8 cellular contexts compared by ENCODE assay signal in the genomic region with DNA sequence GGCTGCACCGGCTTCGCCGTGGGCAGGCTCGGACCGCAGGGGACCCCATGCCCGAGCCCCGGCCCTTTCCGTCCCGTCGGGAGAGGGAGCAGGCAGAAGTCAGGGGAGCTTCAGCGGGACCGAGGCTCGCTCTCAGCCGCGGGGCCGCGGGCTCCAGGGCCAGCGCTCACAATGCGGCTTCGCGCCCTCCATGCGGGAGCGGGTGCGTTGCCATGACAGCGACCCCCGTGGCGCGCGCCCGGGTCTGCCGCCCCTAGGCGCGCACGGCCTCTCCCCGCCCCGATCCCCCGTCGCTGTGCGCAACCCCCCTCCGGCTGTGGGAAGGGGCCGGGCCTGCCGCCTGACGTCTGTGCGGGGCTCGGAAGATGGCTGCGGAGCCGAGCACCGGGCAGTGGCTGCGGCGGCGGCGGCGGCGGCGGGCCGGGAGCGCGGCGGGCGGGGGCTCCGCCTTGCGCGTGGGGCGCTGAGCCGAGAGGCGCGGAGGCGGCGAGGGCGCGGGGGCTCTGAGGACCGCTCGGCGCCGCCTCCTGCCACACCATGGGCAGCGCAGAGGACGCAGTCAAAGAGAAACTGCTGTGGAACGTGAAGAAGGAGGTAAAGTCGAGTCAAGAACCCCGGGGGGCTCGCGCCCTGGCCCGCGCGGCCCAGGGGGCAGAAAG. TPM values are rescaled to one million over a fixed set of nuclear protein-coding genes. Genes with fewer than 3 reads are reported as not detected.
DNase-seq lines count a peak whose midpoint lies in the region; ATAC-seq and TF ChIP-seq lines count a peak whose summit lies in the region.

A gene with protein sequence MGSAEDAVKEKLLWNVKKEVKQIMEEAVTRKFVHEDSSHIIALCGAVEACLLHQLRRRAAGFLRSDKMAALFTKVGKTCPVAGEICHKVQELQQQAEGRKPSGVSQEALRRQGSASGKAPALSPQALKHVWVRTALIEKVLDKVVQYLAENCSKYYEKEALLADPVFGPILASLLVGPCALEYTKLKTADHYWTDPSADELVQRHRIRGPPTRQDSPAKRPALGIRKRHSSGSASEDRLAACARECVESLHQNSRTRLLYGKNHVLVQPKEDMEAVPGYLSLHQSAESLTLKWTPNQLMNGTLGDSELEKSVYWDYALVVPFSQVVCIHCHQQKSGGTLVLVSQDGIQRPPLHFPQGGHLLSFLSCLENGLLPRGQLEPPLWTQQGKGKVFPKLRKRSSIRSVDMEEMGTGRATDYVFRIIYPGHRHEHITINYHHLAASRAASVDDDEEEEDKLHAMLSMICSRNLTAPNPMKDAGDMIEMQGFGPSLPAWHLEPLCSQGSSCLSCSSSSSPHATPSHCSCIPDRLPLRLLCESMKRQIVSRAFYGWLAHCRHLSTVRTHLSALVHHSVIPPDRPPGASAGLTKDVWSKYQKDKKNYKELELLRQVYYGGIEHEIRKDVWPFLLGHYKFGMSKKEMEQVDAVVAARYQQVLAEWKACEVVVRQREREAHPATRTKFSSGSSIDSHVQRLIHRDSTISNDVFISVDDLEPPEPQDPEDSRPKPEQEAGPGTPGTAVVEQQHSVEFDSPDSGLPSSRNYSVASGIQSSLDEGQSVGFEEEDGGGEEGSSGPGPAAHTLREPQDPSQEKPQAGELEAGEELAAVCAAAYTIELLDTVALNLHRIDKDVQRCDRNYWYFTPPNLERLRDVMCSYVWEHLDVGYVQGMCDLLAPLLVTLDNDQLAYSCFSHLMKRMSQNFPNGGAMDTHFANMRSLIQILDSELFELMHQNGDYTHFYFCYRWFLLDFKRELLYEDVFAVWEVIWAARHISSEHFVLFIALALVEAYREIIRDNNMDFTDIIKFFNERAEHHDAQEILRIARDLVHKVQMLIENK (plus strand): TSS at position 350 of the 659 bp plus-strand sequence. CDS start 188 bp downstream, at position 538.

- CTCF ChIA-PET in activated CD4-positive, alpha-beta memory T cell treated with anti-CD3 and anti-CD28 coated beads for 36 hours (lab: Charles Lee) = interaction anchor here (0.7 to 2.8 kb wide), 13 partner anchors 13 to 284 kb away, joined by 3 to 17 read pairs (median 5); a partner anchor contains a TSS

- no peaks in the 10 kb centered on the region for H3K27me3 ChIP-seq in CD4-positive, CD25-positive, alpha-beta regulatory T cell (ENCODE audit: control insufficient read depth, insufficient read depth, low read length)

- H3K4me1 Mint-ChIP-seq in CD4-positive, CD25-positive, alpha-beta regulatory T cell = peaks cover 11 to 37% (median 18%) of the 10 kb centered on the region in 4 donors
- peaks cover 14% of the 10 kb centered on the region for H3K4me1 Mint-ChIP-seq in activated CD4-positive, alpha-beta memory T cell treated with anti-CD3 and anti-CD28 coated beads for 36 hours (ENCODE audit: low read depth)

- intact Hi-C loops in activated CD4-positive, alpha-beta memory T cell treated with anti-CD3 and anti-CD28 coated beads for 36 hours (cut with micrococcal nuclease) = loop anchor here (2.0 to 5.0 kb wide), 4 partner anchors 32 to 285 kb away; a partner anchor contains a TSS
- intact Hi-C loops in lower leg skin (cut with DNase I; ENCODE audit: low total_unique reads) = no loop called here

- H3K27ac Mint-ChIP-seq in CD4-positive, CD25-positive, alpha-beta regulatory T cell = peak within 1 kb of the TSS; percentile 95 to 97 (median 97)
- H3K27ac Mint-ChIP-seq in activated CD4-positive, alpha-beta memory T cell treated with anti-CD3 and anti-CD28 coated beads for 36 hours = peak within 1 kb of the TSS; percentile 90

- no peaks in the 10 kb centered on the region for H3K9me3 ChIP-seq in CD4-positive, CD25-positive, alpha-beta regulatory T cell (ENCODE audit: control insufficient read depth in 2 of 2, low read length in 2 of 2)

- peaks cover 19% of the 10 kb centered on the region for H3K4me1 ChIP-seq in CD4-positive, CD25-positive, alpha-beta regulatory T cell (ENCODE audit: control insufficient read depth, insufficient read depth, low read length, poor library complexity, severe bottlenecking)

- peak; percentile 56 to 59 for ATAC-seq in CD4-positive, CD25-positive, alpha-beta regulatory T cell (ENCODE audit: low read depth in 2 of 2)
- ATAC-seq in GM21723 (IDR thresholded peaks at IDR 0.05; ENCODE audit: unreplicated experiment) (peak; percentile 48), GM21423 (IDR thresholded peaks at IDR 0.05; ENCODE audit: unreplicated experiment) (no peak)

- no peak for TF ChIP-seq POLR2A in lower leg skin (IDR thresholded peaks at IDR 0.05)

- WGBS in lower leg skin, 2 donors = 1% methylated on average over 30 to 47 of the region's 85 CpGs

- peak within 1 kb of the TSS; percentile 93 for H3K4me3 ChIP-seq in CD4-positive, CD25-positive, alpha-beta regulatory T cell (ENCODE audit: low read depth, low read length)
- peak within 1 kb of the TSS; percentile 71 for H3K4me3 ChIP-seq in lower leg skin (ENCODE audit: low read depth, poor library complexity, severe bottlenecking)

- H3K4me3 Mint-ChIP-seq in CD4-positive, CD25-positive, alpha-beta regulatory T cell = peak within 1 kb of the TSS; percentile 84 to 99 (median 98)
- peak within 1 kb of the TSS; percentile 100 for H3K4me3 Mint-ChIP-seq in activated CD4-positive, alpha-beta memory T cell treated with anti-CD3 and anti-CD28 coated beads for 36 hours

- H3K27ac ChIP-seq in CD4-positive, CD25-positive, alpha-beta regulatory T cell (ENCODE audit: insufficient read depth, low read length, poor library complexity, severe bottlenecking) = peak within 1 kb of the TSS; percentile 79

- H3K9me3 Mint-ChIP-seq in CD4-positive, CD25-positive, alpha-beta regulatory T cell = no peaks in the 10 kb centered on the region
- no peaks in the 10 kb centered on the region for H3K9me3 Mint-ChIP-seq in activated CD4-positive, alpha-beta memory T cell treated with anti-CD3 and anti-CD28 coated beads for 36 hours

- no peak for TF ChIP-seq CTCF in lower leg skin (IDR thresholded peaks at IDR 0.05)

- no peaks in the 10 kb centered on the region for H3K27me3 Mint-ChIP-seq in CD4-positive, CD25-positive, alpha-beta regulatory T cell
- no peaks in the 10 kb centered on the region for H3K27me3 Mint-ChIP-seq in activated CD4-positive, alpha-beta memory T cell treated with anti-CD3 and anti-CD28 coated beads for 36 hours

- POLR2A ChIA-PET in activated CD4-positive, alpha-beta memory T cell treated with anti-CD3 and anti-CD28 coated beads for 36 hours (lab: Charles Lee) = interaction anchor here (0.8 to 3.1 kb wide), 8 partner anchors 10 to 1806 kb away, joined by 3 to 24 read pairs (median 3); a partner anchor contains a TSS

- H3K36me3 ChIP-seq in CD4-positive, CD25-positive, alpha-beta regulatory T cell (ENCODE audit: control insufficient read depth, insufficient read depth, low read length) = peaks cover 34% of the 10 kb centered on the region

- H3K36me3 Mint-ChIP-seq in CD4-positive, CD25-positive, alpha-beta regulatory T cell = peaks cover 11% of the 10 kb centered on the region
- H3K36me3 Mint-ChIP-seq in activated CD4-positive, alpha-beta memory T cell treated with anti-CD3 and anti-CD28 coated beads for 36 hours = peaks cover 11% of the 10 kb centered on the region

- DNase-seq in CD4-positive, CD25-positive, alpha-beta regulatory T cell = peak; percentile 69 to 75 (median 71)
- DNase-seq in NCI-H345 (lab: John Stamatoyannopoulos, UW) (peak; percentile 82), dermis microvascular lymphatic vessel endothelial cell (ENCODE audit: low read depth in 2 of 2) (peak in 1 of 2 donors; percentile 72), lower leg skin (ENCODE audit: low spot score in 2 of 2) (peak in 1 of 2 donors; percentile 91)
- peak; percentile 70 for DNase-seq in activated CD4-positive, alpha-beta memory T cell treated with anti-CD3 and anti-CD28 coated beads for 36 hours
- peak; percentile 70 for DNase-seq in stimulated activated CD4-positive, alpha-beta T cell treated with anti-CD3 and anti-CD28 coated beads, Interleukin-4, amount 100 ng/mL, for 24 hours

RNA-seq across cellular contexts. Expression of the gene that starts here (rescaled TPM):
- total RNA-seq in CD4-positive, CD25-positive, alpha-beta regulatory T cell = 107 TPM
- 1 to 10 TPM; 5.6 to 8.0 (median 5.8) TPM for polyA plus RNA-seq in CD4-positive, CD25-positive, alpha-beta regulatory T cell
- total RNA-seq in activated CD4-positive, alpha-beta memory T cell treated with anti-CD3 and anti-CD28 coated beads for 36 hours = 10 to 100 TPM; 32.7 to 33.4 TPM
- total RNA-seq in dermis microvascular lymphatic vessel endothelial cell (23.4 and 40.6 TPM in 2 replicates), lower leg skin (10 to 100 TPM; 42.6 to 97.1 (median 56.5) TPM)
